In genomic region chr14:50233335-50234250, GRCh38 we compare ENCODE assay signal across 11 cellular contexts. TPM values are rescaled to one million over a fixed set of nuclear protein-coding genes. Genes with fewer than 3 reads are reported as not detected.
A peak's percentile ranks its signal among the peaks of the same experiment; 100 is the strongest.
DNase-seq lines count a peak whose midpoint lies in the region; ATAC-seq and TF ChIP-seq lines count a peak whose summit lies in the region.
"Had no signal": no experiment of that assay in that cellular context is flagged by ENCODE, and none has a peak within 500 bp of the region (broad histone marks: within the 10 kb centered on the region; RNA-seq: fewer than 3 reads in every experiment).

No MANE protein-coding gene starts in this region.

- no peak overlapping the region for H3K27ac Mint-ChIP-seq in MCF 10A (ENCODE audit: low read depth, unreplicated experiment)

- DNase-seq in T47D (ENCODE audit: low read depth in 1 of 2, low spot score in 1 of 2) (peak; percentile 62 to 94), MCF 10A (ENCODE audit: unreplicated experiment) (no peak), NCI-H526 (lab: John Stamatoyannopoulos, UW) (peak; percentile 18 to 44), NCI-H187 (lab: John Stamatoyannopoulos, UW) (no peak)
- peak; percentile 10 for DNase-seq in central memory CD4-positive, alpha-beta T cell
- DNase-seq in stimulated activated CD8-positive, alpha-beta memory T cell treated with anti-CD3 and anti-CD28 coated beads, Interleukin-4, amount 100 ng/mL, for 48 hours: peak; percentile 33
- no peak for DNase-seq in activated CD8-positive, alpha-beta memory T cell treated with anti-CD3 and anti-CD28 coated beads for 24 hours
- DNase-seq: effector CD4-positive, alpha-beta T cell; NCI-H1092; SIG-M5 had no signal

- no peak overlapping the region for H3K4me3 Mint-ChIP-seq in MCF 10A (ENCODE audit: unreplicated experiment)

- H3K27me3 Mint-ChIP-seq in MCF 10A (ENCODE audit: insufficient read depth, unreplicated experiment): no peaks in the 10 kb centered on the region

- POLR2A ChIA-PET in MCF 10A (lab: Yijun Ruan, JAX): interaction anchor here (0.9 to 1.6 kb wide), 3 partner anchors 13 to 15 kb away, joined by 3 read pairs; no protein-coding TSS in a partner anchor

- intact Hi-C loops in MCF 10A (cut with micrococcal nuclease): loop anchor here (5.0 kb wide), 1 partner anchor 371 kb away; no protein-coding TSS in a partner anchor

- H3K9me3 Mint-ChIP-seq in MCF 10A (ENCODE audit: unreplicated experiment): no peaks in the 10 kb centered on the region

- BruUV-seq in MCF 10A (replicated peaks; lab: Mats Ljungman, UMichigan): no TSS peak

- ATAC-seq in GM21381 (IDR thresholded peaks at IDR 0.05; ENCODE audit: unreplicated experiment): no peak

- in situ Hi-C loops in T47D (cut with HindIII; ENCODE audit: low pct_unique_long_range_greater_than_20kb, low sequenced_read_pairs): no loop called here

- CTCF ChIA-PET in MCF 10A (lab: Yijun Ruan, JAX): interaction anchor here (0.6 to 1.0 kb wide), 3 partner anchors 22 to 546 kb away, joined by 3 read pairs; no protein-coding TSS in a partner anchor

- H3K36me3 Mint-ChIP-seq in MCF 10A (ENCODE audit: insufficient read depth, unreplicated experiment): peaks cover 5% of the 10 kb centered on the region

- H3K4me1 Mint-ChIP-seq in MCF 10A (ENCODE audit: insufficient read depth, unreplicated experiment): peaks cover 7% of the 10 kb centered on the region

- TF ChIP-seq CTCF in MCF 10A (IDR thresholded peaks at IDR 0.05; ENCODE audit: unreplicated experiment): no peak

RNA-seq across cellular contexts. Expression of gene SOS2, which starts 2.2 kb away (rescaled TPM):
- total RNA-seq in MCF 10A (2022): 19.0 and 21.5 TPM in 2 replicates

Comparison
In these comparisons a context has a peak if more than half of its experiments do, and no peak if none do; other contexts are left out.
1. DNase-seq: peak in T47D (2 of 2), NCI-H526 (2 of 2), central memory CD4-positive, alpha-beta T cell (single experiment) and stimulated activated CD8-positive, alpha-beta memory T cell treated with anti-CD3 and anti-CD28 coated beads, Interleukin-4, amount 100 ng/mL, for 48 hours (single experiment); none in MCF 10A (single experiment), NCI-H187 (0 of 2) and activated CD8-positive, alpha-beta memory T cell treated with anti-CD3 and anti-CD28 coated beads for 24 hours (single experiment).